ENCODE assay signal across 23 cellular contexts in genomic region chr4:28093071-28093470, GRCh38.
"Had no signal": no experiment of that assay in that cellular context is flagged by ENCODE, and none has a peak within 500 bp of the region (broad histone marks: within the 10 kb centered on the region; RNA-seq: fewer than 3 reads in every experiment).

No MANE protein-coding gene starts in this region.

- H3K4me3 ChIP-seq: coronary artery, esophagus muscularis mucosa, gastrocnemius medialis, left ventricle myocardium inferior, neural progenitor cell, sigmoid colon, smooth muscle cell, uterus had no signal

- H3K27me3 ChIP-seq: esophagus muscularis mucosa, gastrocnemius medialis, neural progenitor cell, sigmoid colon, uterus had no signal

- H2AFZ ChIP-seq: neural progenitor cell had no signal

- H3K27ac ChIP-seq: coronary artery, esophagus muscularis mucosa, gastrocnemius medialis, left ventricle myocardium inferior, neural progenitor cell, sigmoid colon, uterus, VCaP had no signal

- ATAC-seq: activated CD4-positive, CD25-positive, alpha-beta regulatory T cell treated with anti-CD3 and anti-CD28 coated beads, Interleukin-2, amount 50 U/mL, for 24 hours; activated CD8-positive, alpha-beta memory T cell treated with anti-CD3 and anti-CD28 coated beads, Interleukin-2, amount 10 ng/mL, durations not matched to agents 7 days and 5 days; activated CD8-positive, alpha-beta T cell treated with anti-CD3 and anti-CD28 coated beads for 36 hours; gastrocnemius medialis; naive thymus-derived CD8-positive, alpha-beta T cell; stimulated activated naive B cell treated with anti-CD40 and anti-IgM and Interleukin-4, amounts not matched to agents 10 μg/mL and 1 μg/mL and 100 μg/mL, for 72 hours had no signal

- DNase-seq: activated CD4-positive, alpha-beta T cell treated with anti-CD3 and anti-CD28 coated beads, Interleukin-2, amount 10 ng/mL, durations not matched to agents 24 days and 14 days; activated CD8-positive, alpha-beta memory T cell treated with anti-CD3 and anti-CD28 coated beads, Interleukin-2, amount 10 ng/mL, durations not matched to agents 7 days and 5 days; activated CD8-positive, alpha-beta T cell treated with anti-CD3 and anti-CD28 coated beads for 36 hours; activated effector memory CD4-positive, alpha-beta T cell treated with anti-CD3 and anti-CD28 coated beads, Interleukin-2, amount 50 U/mL, for 16 hours; activated naive CD4-positive, alpha-beta T cell treated with anti-CD3 and anti-CD28 coated beads, Interleukin-2, amount 10 ng/mL, durations not matched to agents 7 days and 5 days; activated T-cell treated with anti-CD3 and anti-CD28 coated beads for 4 hours; cerebellar nuclear complex; gastrocnemius medialis; hypothalamus; left ventricle myocardium inferior; naive thymus-derived CD8-positive, alpha-beta T cell; sigmoid colon; stimulated activated CD4-positive, alpha-beta T cell treated with anti-CD3 and anti-CD28 coated beads, Interleukin-15, amount 100 ng/mL, for 24 hours; stimulated activated CD8-positive, alpha-beta memory T cell treated with anti-CD3 and anti-CD28 coated beads, Interleukin-4, amount 100 ng/mL, for 48 hours; stimulated activated naive B cell treated with anti-CD40 and anti-IgM and Interleukin-4, amounts not matched to agents 10 μg/mL and 1 μg/mL and 100 μg/mL, for 72 hours; trophoblast cell; uterus had no signal

- H3K36me3 ChIP-seq: esophagus muscularis mucosa, gastrocnemius medialis, left ventricle myocardium inferior, neural progenitor cell, sigmoid colon, uterus had no signal

- H3K4me2 ChIP-seq: neural progenitor cell, smooth muscle cell had no signal

- H3K4me1 ChIP-seq: esophagus muscularis mucosa, gastrocnemius medialis, left ventricle myocardium inferior, neural progenitor cell, sigmoid colon, uterus had no signal

- H3K9ac ChIP-seq: neural progenitor cell had no signal

- H3K9me3 ChIP-seq: esophagus muscularis mucosa, gastrocnemius medialis, sigmoid colon, uterus had no signal
